ENCODE assay signal across 17 cellular contexts in the genomic region with DNA sequence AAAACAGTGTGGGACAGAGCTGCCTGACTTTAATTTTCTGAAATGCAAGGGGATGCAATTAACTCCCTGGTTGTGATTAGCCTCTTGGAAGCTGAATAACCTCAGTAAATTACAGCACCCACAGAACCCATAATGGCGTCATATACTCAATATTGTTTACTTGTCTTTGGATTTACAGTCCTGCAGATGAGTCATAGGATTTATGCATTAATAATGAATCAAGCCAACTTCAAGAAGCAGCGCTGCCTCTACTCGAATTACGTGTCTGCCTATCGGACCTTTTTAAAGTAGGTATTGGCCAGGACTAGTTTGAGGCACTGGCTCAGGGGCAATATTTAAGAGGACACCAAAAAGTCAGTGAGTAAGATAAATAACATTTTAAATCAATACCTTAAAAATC.
DNase-seq lines count a peak whose midpoint lies in the region; ATAC-seq, FAIRE-seq and TF ChIP-seq lines count a peak whose summit lies in the region.
"Had no signal": no experiment of that assay in that cellular context is flagged by ENCODE, and none has a peak within 500 bp of the region (broad histone marks: within the 10 kb centered on the region; RNA-seq: fewer than 3 reads in every experiment).

No MANE protein-coding gene starts in this region.

- H3K4me1 Mint-ChIP-seq in stimulated activated effector memory CD8-positive, alpha-beta T cell treated with anti-CD3 and anti-CD28 coated beads, Interleukin-12 subunit alpha, Interleukin-12 subunit beta, amount 100 ng/mL, for 72 hours: no peaks in the 10 kb centered on the region
- no peaks in the 10 kb centered on the region for H3K4me1 Mint-ChIP-seq in chondrocyte (ENCODE audit: low read depth)
- H3K4me1 Mint-ChIP-seq in CD8-positive, alpha-beta memory T cell: no peaks in the 10 kb centered on the region
- H3K4me1 Mint-ChIP-seq: activated CD8-positive, alpha-beta memory T cell treated with anti-CD3 and anti-CD28 coated beads, Interleukin-2, amount 10 ng/mL, durations not matched to agents 7 days and 5 days had no signal

- H3K9me3 ChIP-seq in CD8-positive, alpha-beta memory T cell (ENCODE audit: low read length): no peaks in the 10 kb centered on the region
- H3K9me3 ChIP-seq: BLaER1 treated with 17β-estradiol and CSF1 and Interleukin-3, amounts not matched to agents 10 nM and 100 nM had no signal

- peak; percentile 91 for ATAC-seq in foreskin keratinocyte
- no peak for ATAC-seq in stimulated activated effector memory CD8-positive, alpha-beta T cell treated with anti-CD3 and anti-CD28 coated beads, Interleukin-12 subunit alpha, Interleukin-12 subunit beta, amount 100 ng/mL, for 72 hours
- ATAC-seq: activated CD4-positive, CD25-positive, alpha-beta regulatory T cell treated with anti-CD3 and anti-CD28 coated beads, Interleukin-2, amount 50 U/mL, for 24 hours; activated CD8-positive, alpha-beta memory T cell treated with anti-CD3 and anti-CD28 coated beads, Interleukin-2, amount 10 ng/mL, durations not matched to agents 7 days and 5 days had no signal

- POLR2A ChIA-PET in CD8-positive, alpha-beta memory T cell (lab: Charles Lee): no interaction called here

- DNase-seq in DMS153 treated with DMSO at 0.1 percent for 48 hours (lab: John Stamatoyannopoulos, UW; ENCODE audit: unreplicated experiment) (peak; percentile 69), HTR-8/SVneo (ENCODE audit: insufficient read length, low spot score) (peak; percentile 8), NCI-H510A treated with DMSO at 0.1 percent for 48 hours (lab: John Stamatoyannopoulos, UW) (peak; percentile 48), foreskin keratinocyte (peak; percentile 27 to 58), chondrocyte (ENCODE audit: low spot score) (no peak)
- no peak for DNase-seq in stimulated activated effector memory CD8-positive, alpha-beta T cell treated with anti-CD3 and anti-CD28 coated beads, Interleukin-12 subunit alpha, Interleukin-12 subunit beta, amount 100 ng/mL, for 72 hours (ENCODE audit: low spot score in 2 of 2)
- no peak for DNase-seq in effector CD8-positive, alpha-beta T cell (lab: John Stamatoyannopoulos, UW)
- no peak for DNase-seq in CD8-positive, alpha-beta memory T cell
- DNase-seq: activated CD8-positive, alpha-beta memory T cell treated with anti-CD3 and anti-CD28 coated beads, Interleukin-2, amount 10 ng/mL, durations not matched to agents 7 days and 5 days; activated naive CD4-positive, alpha-beta T cell treated with anti-CD3 and anti-CD28 coated beads for 36 hours; endodermal cell; IMR-90; NCI-H1694; nephron progenitor cell had no signal

- H3K9me3 Mint-ChIP-seq in stimulated activated effector memory CD8-positive, alpha-beta T cell treated with anti-CD3 and anti-CD28 coated beads, Interleukin-12 subunit alpha, Interleukin-12 subunit beta, amount 100 ng/mL, for 72 hours: peaks cover 5% of the 10 kb centered on the region
- no peaks in the 10 kb centered on the region for H3K9me3 Mint-ChIP-seq in chondrocyte (ENCODE audit: low read depth)
- H3K9me3 Mint-ChIP-seq in CD8-positive, alpha-beta memory T cell: peaks cover 0 to 8% (median under 1%) of the 10 kb centered on the region in 5 donors
- H3K9me3 Mint-ChIP-seq: activated naive CD4-positive, alpha-beta T cell treated with anti-CD3 and anti-CD28 coated beads for 36 hours; endodermal cell; nephron progenitor cell had no signal

- no peaks in the 10 kb centered on the region for H3K36me3 ChIP-seq in CD8-positive, alpha-beta memory T cell (ENCODE audit: insufficient read depth, low read length)
- H3K36me3 ChIP-seq: BLaER1 treated with 17β-estradiol and CSF1 and Interleukin-3, amounts not matched to agents 10 nM and 100 nM had no signal

- TF ChIP-seq CTCF in foreskin keratinocyte (conservative IDR thresholded peaks at IDR 0.05) (no peak), chondrocyte (IDR thresholded peaks at IDR 0.05) (no peak)

- peaks cover 5% of the 10 kb centered on the region for H3K27me3 ChIP-seq in foreskin keratinocyte
- H3K27me3 ChIP-seq in CD8-positive, alpha-beta memory T cell (ENCODE audit: insufficient read depth, low read length, poor library complexity, severe bottlenecking): no peaks in the 10 kb centered on the region
- H3K27me3 ChIP-seq: BLaER1 treated with 17β-estradiol and CSF1 and Interleukin-3, amounts not matched to agents 10 nM and 100 nM had no signal

- H3K27ac ChIP-seq in foreskin keratinocyte: no peak overlapping the region
- H3K27ac ChIP-seq in CD8-positive, alpha-beta memory T cell (ENCODE audit: low read depth, low read length): no peak overlapping the region
- H3K27ac ChIP-seq: BLaER1 treated with 17β-estradiol and CSF1 and Interleukin-3, amounts not matched to agents 10 nM and 100 nM had no signal

- no peak overlapping the region for H3K4me3 Mint-ChIP-seq in stimulated activated effector memory CD8-positive, alpha-beta T cell treated with anti-CD3 and anti-CD28 coated beads, Interleukin-12 subunit alpha, Interleukin-12 subunit beta, amount 100 ng/mL, for 72 hours
- H3K4me3 Mint-ChIP-seq in chondrocyte (ENCODE audit: unreplicated experiment): no peak overlapping the region
- no peak overlapping the region for H3K4me3 Mint-ChIP-seq in CD8-positive, alpha-beta memory T cell
- H3K4me3 Mint-ChIP-seq: activated CD8-positive, alpha-beta memory T cell treated with anti-CD3 and anti-CD28 coated beads, Interleukin-2, amount 10 ng/mL, durations not matched to agents 7 days and 5 days; activated naive CD4-positive, alpha-beta T cell treated with anti-CD3 and anti-CD28 coated beads for 36 hours; endodermal cell; nephron progenitor cell had no signal

- H3K27ac Mint-ChIP-seq in stimulated activated effector memory CD8-positive, alpha-beta T cell treated with anti-CD3 and anti-CD28 coated beads, Interleukin-12 subunit alpha, Interleukin-12 subunit beta, amount 100 ng/mL, for 72 hours: no peak overlapping the region
- H3K27ac Mint-ChIP-seq in chondrocyte (ENCODE audit: unreplicated experiment): no peak overlapping the region
- H3K27ac Mint-ChIP-seq in CD8-positive, alpha-beta memory T cell: no peak overlapping the region
- H3K27ac Mint-ChIP-seq: activated CD8-positive, alpha-beta memory T cell treated with anti-CD3 and anti-CD28 coated beads, Interleukin-2, amount 10 ng/mL, durations not matched to agents 7 days and 5 days; activated naive CD4-positive, alpha-beta T cell treated with anti-CD3 and anti-CD28 coated beads for 36 hours; endodermal cell; nephron progenitor cell had no signal

- FAIRE-seq in HTR-8/SVneo (lab: Jason Lieb, UNC): no peak
- FAIRE-seq: frontal cortex had no signal

- no peaks in the 10 kb centered on the region for H3K36me3 Mint-ChIP-seq in stimulated activated effector memory CD8-positive, alpha-beta T cell treated with anti-CD3 and anti-CD28 coated beads, Interleukin-12 subunit alpha, Interleukin-12 subunit beta, amount 100 ng/mL, for 72 hours
- H3K36me3 Mint-ChIP-seq in chondrocyte (ENCODE audit: low read depth): no peaks in the 10 kb centered on the region
- H3K36me3 Mint-ChIP-seq in CD8-positive, alpha-beta memory T cell: no peaks in the 10 kb centered on the region
- H3K36me3 Mint-ChIP-seq: activated CD8-positive, alpha-beta memory T cell treated with anti-CD3 and anti-CD28 coated beads, Interleukin-2, amount 10 ng/mL, durations not matched to agents 7 days and 5 days had no signal

- no peak overlapping the region for H3K4me3 ChIP-seq in CD8-positive, alpha-beta memory T cell (ENCODE audit: low read length)
- H3K4me3 ChIP-seq: BLaER1 treated with 17β-estradiol and CSF1 and Interleukin-3, amounts not matched to agents 10 nM and 100 nM had no signal

- CTCF ChIA-PET in CD8-positive, alpha-beta memory T cell (lab: Charles Lee): no interaction called here

- H3K4me1 ChIP-seq in foreskin keratinocyte: no peaks in the 10 kb centered on the region
- H3K4me1 ChIP-seq in CD8-positive, alpha-beta memory T cell (ENCODE audit: insufficient read depth, low read length): no peaks in the 10 kb centered on the region
- H3K4me1 ChIP-seq: BLaER1 treated with 17β-estradiol and CSF1 and Interleukin-3, amounts not matched to agents 10 nM and 100 nM had no signal

- H3K27me3 Mint-ChIP-seq in chondrocyte (ENCODE audit: low read depth): peaks cover 4% of the 10 kb centered on the region
- no peaks in the 10 kb centered on the region for H3K27me3 Mint-ChIP-seq in CD8-positive, alpha-beta memory T cell
- H3K27me3 Mint-ChIP-seq: activated CD8-positive, alpha-beta memory T cell treated with anti-CD3 and anti-CD28 coated beads, Interleukin-2, amount 10 ng/mL, durations not matched to agents 7 days and 5 days had no signal

Comparison
In these comparisons a context has a peak if more than half of its experiments do, and no peak if none do; other contexts are left out.
1. DNase-seq: peak in DMS153 treated with DMSO at 0.1 percent for 48 hours (single experiment), HTR-8/SVneo (single experiment), NCI-H510A treated with DMSO at 0.1 percent for 48 hours (single experiment) and foreskin keratinocyte (2 of 2); none in stimulated activated effector memory CD8-positive, alpha-beta T cell treated with anti-CD3 and anti-CD28 coated beads, Interleukin-12 subunit alpha, Interleukin-12 subunit beta, amount 100 ng/mL, for 72 hours (0 of 2), chondrocyte (single experiment), effector CD8-positive, alpha-beta T cell (single experiment) and CD8-positive, alpha-beta memory T cell (0 of 5).